11 cellular contexts compared by ENCODE assay signal in the genomic region with DNA sequence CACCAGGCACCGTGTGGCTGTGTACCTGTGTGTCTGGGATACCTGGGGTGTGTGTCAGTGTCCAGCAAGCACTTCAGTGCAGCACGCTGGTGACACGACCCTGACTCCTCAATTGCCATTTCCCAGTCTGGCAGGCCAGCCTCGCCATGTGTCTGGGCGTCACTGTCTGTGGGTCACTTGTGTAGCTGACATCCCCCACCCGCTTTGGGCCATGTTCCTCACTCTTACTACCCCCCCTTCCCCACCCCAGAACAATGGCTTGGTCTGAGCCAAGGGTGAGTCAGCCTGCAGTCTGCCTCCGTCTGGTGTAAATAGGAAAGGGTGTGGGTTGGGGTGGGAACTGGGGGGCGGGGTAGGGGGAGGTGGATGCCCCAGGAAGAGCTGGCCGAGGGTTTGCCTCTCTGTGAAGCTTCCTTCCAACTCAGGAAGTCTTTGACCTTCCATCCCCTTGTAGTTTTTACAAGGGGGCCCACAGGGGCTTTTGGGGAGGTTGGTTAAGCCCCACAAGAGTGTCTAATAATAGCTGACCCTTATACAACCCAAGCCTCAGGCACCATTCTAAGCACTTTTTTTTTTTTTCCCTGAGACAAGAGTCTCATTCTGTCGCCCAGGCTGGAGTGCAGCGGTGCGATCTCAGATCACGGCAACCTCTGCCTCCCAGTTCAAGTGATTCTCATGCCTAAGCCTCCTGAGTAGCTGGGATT. TPM values are rescaled to one million over a fixed set of nuclear protein-coding genes. Genes with fewer than 3 reads are reported as not detected.
DNase-seq lines count a peak whose midpoint lies in the region; ATAC-seq and TF ChIP-seq lines count a peak whose summit lies in the region.
"Had no signal": no experiment of that assay in that cellular context is flagged by ENCODE, and none has a peak within 500 bp of the region (broad histone marks: within the 10 kb centered on the region; RNA-seq: fewer than 3 reads in every experiment).

No MANE protein-coding gene starts in this region.

- H3K4me3 Mint-ChIP-seq in activated CD4-positive, alpha-beta T cell treated with anti-CD3 and anti-CD28 coated beads, Interleukin-2, amount 10 ng/mL, durations not matched to agents 24 days and 14 days, result no peak overlapping the region
- H3K4me3 Mint-ChIP-seq: activated naive CD8-positive, alpha-beta T cell treated with anti-CD3 and anti-CD28 coated beads, Interleukin-2, amount 50 U/mL, for 24 hours had no signal

- POLR2A ChIA-PET in SK-N-SH (lab: Yijun Ruan, JAX), result no interaction called here

- H2AFZ ChIP-seq in SK-N-SH (ENCODE audit: low read depth), result peak overlapping the region; percentile 43; the same call in 1 of the 2 replicates

- no peaks in the 10 kb centered on the region for H3K36me3 Mint-ChIP-seq in activated CD4-positive, alpha-beta T cell treated with anti-CD3 and anti-CD28 coated beads, Interleukin-2, amount 10 ng/mL, durations not matched to agents 24 days and 14 days (ENCODE audit: low read depth)

- no peak for TF ChIP-seq EP300 in SK-N-SH (IDR thresholded peaks at IDR 0.05; ENCODE audit: borderline replicate concordance in 1 of 2, low read depth in 1 of 2, low read length in 1 of 2)

- H3K4me1 Mint-ChIP-seq in activated CD4-positive, alpha-beta T cell treated with anti-CD3 and anti-CD28 coated beads, Interleukin-2, amount 10 ng/mL, durations not matched to agents 24 days and 14 days, result peaks cover 16% of the 10 kb centered on the region

- H3F3A ChIP-seq in SK-N-SH (replicated peaks; ENCODE audit: insufficient read depth), result peaks cover 9% of the 10 kb centered on the region

- no peak for ATAC-seq in GM18517 (IDR thresholded peaks at IDR 0.05; ENCODE audit: unreplicated experiment)
- ATAC-seq: activated naive CD8-positive, alpha-beta T cell treated with anti-CD3 and anti-CD28 coated beads, Interleukin-2, amount 50 U/mL, for 24 hours had no signal

- H3K27ac ChIP-seq in SK-N-SH (ENCODE audit: low read depth in 2 of 2, low read length in 1 of 2), result peak overlapping the region in 1 of 2 experiments; percentile 57; a peak in 2 of 4 replicates

- peaks cover 31% of the 10 kb centered on the region for H3K27me3 Mint-ChIP-seq in activated CD4-positive, alpha-beta T cell treated with anti-CD3 and anti-CD28 coated beads, Interleukin-2, amount 10 ng/mL, durations not matched to agents 24 days and 14 days

- H3K4me3 ChIP-seq in SK-N-SH (ENCODE audit: low read depth in 2 of 2, low read length in 1 of 2), result no peak overlapping the region

- WGBS in SK-N-SH (ENCODE audit: low lambda C conversion rate), result 54% methylated on average over 10 of the region's 13 CpGs

- no peaks in the 10 kb centered on the region for H3K9me3 ChIP-seq in SK-N-SH

- H4K20me1 ChIP-seq in SK-N-SH (ENCODE audit: insufficient read depth), result no peaks in the 10 kb centered on the region

- CTCF ChIA-PET in SK-N-SH (lab: Yijun Ruan, JAX), result no interaction called here

- no peak for TF ChIP-seq RAD21 in SK-N-SH (IDR thresholded peaks at IDR 0.05; ENCODE audit: low read length)

- H3K27me3 ChIP-seq in SK-N-SH (ENCODE audit: insufficient read depth), result no peaks in the 10 kb centered on the region

- H3K4me2 ChIP-seq in SK-N-SH, result peak overlapping the region; percentile 54; the same call in 1 of the 2 replicates

- intact Hi-C loops in activated CD4-positive, alpha-beta T cell treated with anti-CD3 and anti-CD28 coated beads, Interleukin-2, amount 10 ng/mL, durations not matched to agents 24 days and 14 days (cut with micrococcal nuclease), result no loop called here

- TF ChIP-seq CTCF in SK-N-SH (IDR thresholded peaks at IDR 0.05) (no peak), GM10266 (IDR thresholded peaks at IDR 0.05; ENCODE audit: control insufficient read depth, insufficient read depth, low read depth, missing control alignments) (no peak)

- DNase-seq in A172 (ENCODE audit: low spot score) (peak; percentile 74), SK-N-SH (peak; percentile 56), foreskin melanocyte (peak; percentile 79), medulla oblongata (ENCODE audit: extremely low spot score) (peak; percentile 87), GM10266 (ENCODE audit: extremely low spot score) (no peak), cortex of kidney (lab: John Stamatoyannopoulos, UW) (no peak)
- DNase-seq in activated CD4-positive, alpha-beta T cell treated with anti-CD3 and anti-CD28 coated beads, Interleukin-2, amount 10 ng/mL, durations not matched to agents 24 days and 14 days, result no peak
- DNase-seq: activated naive CD8-positive, alpha-beta T cell treated with anti-CD3 and anti-CD28 coated beads, Interleukin-2, amount 50 U/mL, for 24 hours; Karpas-422 had no signal

- H3K9me2 ChIP-seq in SK-N-SH, result no peaks in the 10 kb centered on the region

- no peaks in the 10 kb centered on the region for H3K79me2 ChIP-seq in SK-N-SH (ENCODE audit: insufficient read depth)

- H3K36me3 ChIP-seq in SK-N-SH (replicated peaks in 1 of 2; ENCODE audit: control insufficient read depth in 1 of 2, insufficient read depth in 2 of 2, low read length in 1 of 2), result peaks cover 5 to 6% of the 10 kb centered on the region in 2 experiments

- H3K9me3 Mint-ChIP-seq in activated CD4-positive, alpha-beta T cell treated with anti-CD3 and anti-CD28 coated beads, Interleukin-2, amount 10 ng/mL, durations not matched to agents 24 days and 14 days, result peaks cover 4% of the 10 kb centered on the region
- H3K9me3 Mint-ChIP-seq: activated naive CD8-positive, alpha-beta T cell treated with anti-CD3 and anti-CD28 coated beads, Interleukin-2, amount 50 U/mL, for 24 hours had no signal

- H3K9ac ChIP-seq in SK-N-SH, result no peak overlapping the region; the same call in 1 of the 2 replicates

- peaks cover 20 to 22% of the 10 kb centered on the region in 2 experiments; a peak in 3 of 4 replicates for H3K4me1 ChIP-seq in SK-N-SH (ENCODE audit: control insufficient read depth in 1 of 2, insufficient read depth in 2 of 2, low read depth in 1 of 2, low read length in 1 of 2)

- H3K27ac Mint-ChIP-seq in activated CD4-positive, alpha-beta T cell treated with anti-CD3 and anti-CD28 coated beads, Interleukin-2, amount 10 ng/mL, durations not matched to agents 24 days and 14 days, result no peak overlapping the region
- H3K27ac Mint-ChIP-seq: activated naive CD8-positive, alpha-beta T cell treated with anti-CD3 and anti-CD28 coated beads, Interleukin-2, amount 50 U/mL, for 24 hours had no signal

TF ChIP-seq in SK-N-SH, 30 proteins besides CTCF, POLR2A, EP300 and RAD21 (continues in another document):
- TF ChIP-seq CHD2 (IDR thresholded peaks at IDR 0.05; ENCODE audit: low read length, partially characterized antibody) (no peak), NFIC (IDR thresholded peaks at IDR 0.05; ENCODE audit: borderline replicate concordance) (peak; percentile 79), RXRA (IDR thresholded peaks at IDR 0.05; ENCODE audit: borderline replicate concordance, low read depth) (no peak), USF2 (IDR thresholded peaks at IDR 0.05; ENCODE audit: borderline replicate concordance, low read depth, low read length) (no peak), ELF1 (IDR thresholded peaks at IDR 0.05) (no peak), TEAD4 (IDR thresholded peaks at IDR 0.05; ENCODE audit: borderline replicate concordance, insufficient read depth) (no peak), POLR2AphosphoS5 (IDR thresholded peaks at IDR 0.05; ENCODE audit: low read depth, low read length) (no peak), FOXJ3 (CRISPR knock-in tag; IDR thresholded peaks at IDR 0.05) (no peak), TCF12 (IDR thresholded peaks at IDR 0.05) (peak; percentile 40; the same call in 1 of the 2 replicates), USF1 (IDR thresholded peaks at IDR 0.05; ENCODE audit: borderline replicate concordance, low read depth) (no peak), YY1 (IDR thresholded peaks at IDR 0.05; ENCODE audit: low read depth) (no peak)

RNA-seq across cellular contexts. Expression of gene NOVA2, which starts 17.6 kb away (rescaled TPM):
- 0.17 and 0.53 TPM in 2 replicates for total RNA-seq in A172 (2014; rRNA removed; shearing (Covaris generic))
- 1.3 and 1.9 TPM in 2 replicates for polyA plus RNA-seq in SK-N-SH (2012; rRNA removed)
- 1.7 and 2.1 TPM in 2 replicates for polyA plus RNA-seq in SK-N-SH (2012; cell fraction: cytosol; rRNA removed)
- polyA plus RNA-seq in SK-N-SH (2012; cell fraction: nucleus; rRNA removed), result 3.6 and 4.1 TPM in 2 replicates
- total RNA-seq in activated CD4-positive, alpha-beta T cell treated with anti-CD3 and anti-CD28 coated beads, Interleukin-2, amount 10 ng/mL, durations not matched to agents 24 days and 14 days, result not detected in 2 replicates
- total RNA-seq: osteocyte had no signal

RNA-seq across cellular contexts. Expression of gene CCDC61, which starts 39.2 kb away (rescaled TPM):
- total RNA-seq in A172 (2014; rRNA removed; shearing (Covaris generic)), result 2.4 and 3.1 TPM in 2 replicates
- 6.8 and 7.6 TPM in 2 replicates for polyA plus RNA-seq in SK-N-SH (2012; rRNA removed)
- polyA plus RNA-seq in SK-N-SH (2012; cell fraction: cytosol; rRNA removed), result 2.4 and 4.4 TPM in 2 replicates
- 17.0 and 20.6 TPM in 2 replicates for polyA plus RNA-seq in SK-N-SH (2012; cell fraction: nucleus; rRNA removed)
- total RNA-seq in activated CD4-positive, alpha-beta T cell treated with anti-CD3 and anti-CD28 coated beads, Interleukin-2, amount 10 ng/mL, durations not matched to agents 24 days and 14 days, result 23.1 and 30.1 TPM in 2 replicates

RNA-seq across cellular contexts. Expression of gene NANOS2, which starts 41.5 kb away (rescaled TPM):
- total RNA-seq in A172 (2014; rRNA removed; shearing (Covaris generic)), result not detected in 2 replicates
- polyA plus RNA-seq in SK-N-SH (2012; rRNA removed), result not detected in 2 replicates
- not detected in 2 replicates for polyA plus RNA-seq in SK-N-SH (2012; cell fraction: cytosol; rRNA removed)
- polyA plus RNA-seq in SK-N-SH (2012; cell fraction: nucleus; rRNA removed), result not detected in 2 replicates
- not detected in 2 replicates for total RNA-seq in activated CD4-positive, alpha-beta T cell treated with anti-CD3 and anti-CD28 coated beads, Interleukin-2, amount 10 ng/mL, durations not matched to agents 24 days and 14 days
- total RNA-seq: osteocyte had no signal

RNA-seq across cellular contexts. Expression of gene MYPOP, which starts 53.6 kb away (rescaled TPM):
- 0.48 and 1.1 TPM in 2 replicates for total RNA-seq in A172 (2014; rRNA removed; shearing (Covaris generic))
- 2.8 and 5.1 TPM in 2 replicates for polyA plus RNA-seq in SK-N-SH (2012; rRNA removed)
- 3.2 and 4.8 TPM in 2 replicates for polyA plus RNA-seq in SK-N-SH (2012; cell fraction: cytosol; rRNA removed)
- 11.0 and 16.2 TPM in 2 replicates for polyA plus RNA-seq in SK-N-SH (2012; cell fraction: nucleus; rRNA removed)
- total RNA-seq in activated CD4-positive, alpha-beta T cell treated with anti-CD3 and anti-CD28 coated beads, Interleukin-2, amount 10 ng/mL, durations not matched to agents 24 days and 14 days, result 5.5 and 5.9 TPM in 2 replicates

Comparison
In these comparisons a context has a peak if more than half of its experiments do, and no peak if none do; other contexts are left out.
1. DNase-seq: peak in A172 (single experiment), SK-N-SH (single experiment), foreskin melanocyte (single experiment) and medulla oblongata (single experiment); none in activated CD4-positive, alpha-beta T cell treated with anti-CD3 and anti-CD28 coated beads, Interleukin-2, amount 10 ng/mL, durations not matched to agents 24 days and 14 days (single experiment), GM10266 (single experiment) and cortex of kidney (single experiment).